15 cellular contexts compared by ENCODE assay signal in the genomic region with DNA sequence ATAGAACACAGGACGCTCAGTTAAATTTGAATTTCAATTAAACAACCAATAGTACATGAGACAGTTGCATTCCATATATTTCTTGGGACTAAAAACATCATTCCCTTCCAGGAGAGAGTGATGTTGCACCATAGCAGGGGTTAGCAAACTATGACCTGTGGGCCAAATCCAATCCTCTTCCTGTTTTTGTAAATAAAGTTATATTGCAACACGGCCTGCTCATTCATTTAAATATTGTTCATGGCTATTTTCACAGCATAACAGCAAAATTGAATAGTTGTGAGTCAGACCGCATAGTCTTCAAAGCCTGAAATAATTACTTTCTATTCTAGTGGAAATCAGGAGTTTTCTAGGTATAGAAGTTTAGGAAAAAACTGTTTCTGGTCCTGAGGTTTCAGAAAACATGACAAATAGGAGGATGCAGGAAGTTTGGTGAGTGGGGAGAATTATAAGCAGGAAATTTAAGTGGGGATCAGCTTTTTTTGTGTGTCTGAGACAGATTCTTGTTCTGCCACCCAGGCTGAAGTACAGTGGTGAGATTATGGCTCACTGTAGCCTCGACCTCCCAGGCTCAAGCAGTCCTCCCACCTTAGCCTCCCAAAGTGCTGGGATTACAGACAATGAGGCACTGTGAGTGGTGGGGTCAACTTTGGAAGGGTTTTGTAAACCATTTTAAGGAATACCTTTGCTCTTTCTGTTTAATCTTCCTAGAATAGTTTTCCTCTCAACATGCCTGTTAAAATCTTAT.
DNase-seq lines count a peak whose midpoint lies in the region; ATAC-seq and TF ChIP-seq lines count a peak whose summit lies in the region.
"Had no signal": no experiment of that assay in that cellular context is flagged by ENCODE, and none has a peak within 500 bp of the region (broad histone marks: within the 10 kb centered on the region; RNA-seq: fewer than 3 reads in every experiment).

No MANE protein-coding gene starts in this region.

- TF ChIP-seq CTCF in Panc1 (IDR thresholded peaks at IDR 0.05) (no peak), ascending aorta (IDR thresholded peaks at IDR 0.05) (no peak)
- no peak for TF ChIP-seq CTCF in CD8-positive, alpha-beta T cell (IDR thresholded peaks at IDR 0.05)

- POLR2A ChIA-PET in Panc1 (lab: Charles Lee), result no interaction called here
- POLR2A ChIA-PET in CD8-positive, alpha-beta T cell (lab: Charles Lee), result no interaction called here

- DNase-seq in GM04504 (ENCODE audit: low read depth), result peak; percentile 70
- DNase-seq in Panc1 (ENCODE audit: low read depth, low spot score), result peak; percentile 71
- DNase-seq in dermis microvascular lymphatic vessel endothelial cell (ENCODE audit: low read depth in 2 of 2), result peak; percentile 62 to 70
- peak; percentile 56 for DNase-seq in skeletal muscle cell (ENCODE audit: low read depth)
- DNase-seq in CD8-positive, alpha-beta T cell, result no peak
- DNase-seq in ascending aorta (ENCODE audit: low spot score in 2 of 2), result no peak
- DNase-seq: activated CD4-positive, alpha-beta T cell treated with anti-CD3 and anti-CD28 coated beads for 4 hours; DMS79; NCI-H2171; SJCRH30 had no signal

- in situ Hi-C loops in Panc1 (cut with HindIII; ENCODE audit: low pct_unique_long_range_greater_than_20kb, low sequenced_read_pairs), result no loop called here

- H3K27ac ChIP-seq in Panc1 (ENCODE audit: low read length) (peak overlapping the region; percentile 100), ascending aorta (no peak overlapping the region)
- H3K27ac ChIP-seq in CD8-positive, alpha-beta T cell (ENCODE audit: low read depth, low read length), result no peak overlapping the region
- H3K27ac ChIP-seq: SJCRH30 had no signal

- TSS peak; percentile 74 for BruUV-seq in Panc1 (replicated peaks; lab: Mats Ljungman, UMichigan)

- H3K27me3 Mint-ChIP-seq in CD8-positive, alpha-beta T cell (ENCODE audit: low read depth), result peaks cover 3% of the 10 kb centered on the region

- H3K4me1 ChIP-seq in Panc1 (ENCODE audit: control insufficient read depth, insufficient read depth, low read length), result peaks cover 71% of the 10 kb centered on the region
- no peaks in the 10 kb centered on the region for H3K4me1 ChIP-seq in CD8-positive, alpha-beta T cell (ENCODE audit: insufficient read depth, low read length)
- H3K4me1 ChIP-seq in ascending aorta, result peaks cover 3 to 14% of the 10 kb centered on the region in 2 donors

- H3K4me3 ChIP-seq in Panc1 (ENCODE audit: low read depth in 2 of 2, low read length in 2 of 2) (peak overlapping the region; percentile 12 to 39; a peak in 3 of 4 replicates), skeletal muscle cell (ENCODE audit: low read depth, low read length) (no peak overlapping the region), ascending aorta (no peak overlapping the region)
- no peak overlapping the region for H3K4me3 ChIP-seq in CD8-positive, alpha-beta T cell (ENCODE audit: low read depth, low read length)
- H3K4me3 ChIP-seq: coronary artery, right atrium auricular region, SJCRH30 had no signal

- H3K36me3 Mint-ChIP-seq in CD8-positive, alpha-beta T cell, result no peaks in the 10 kb centered on the region

- ATAC-seq in Panc1, result 0 out of 2 replicates have a peak, but pooled peaks have one; percentile 12
- ATAC-seq in GM19452 (IDR thresholded peaks at IDR 0.05; ENCODE audit: unreplicated experiment), result no peak
- ATAC-seq in CD8-positive, alpha-beta T cell, result no peak
- ATAC-seq in GM21619 (IDR thresholded peaks at IDR 0.05; ENCODE audit: unreplicated experiment), result no peak

- H3K36me3 ChIP-seq in Panc1 (ENCODE audit: control insufficient read depth, insufficient read depth, low read length), result no peaks in the 10 kb centered on the region
- no peaks in the 10 kb centered on the region for H3K36me3 ChIP-seq in CD8-positive, alpha-beta T cell (ENCODE audit: insufficient read depth, low read length)
- no peaks in the 10 kb centered on the region for H3K36me3 ChIP-seq in ascending aorta
- H3K36me3 ChIP-seq: right atrium auricular region, SJCRH30 had no signal

- H3K9me3 ChIP-seq in Panc1 (ENCODE audit: control insufficient read depth, insufficient read depth, low read depth, low read length) (no peaks in the 10 kb centered on the region), ascending aorta (no peaks in the 10 kb centered on the region)
- H3K9me3 ChIP-seq in CD8-positive, alpha-beta T cell (ENCODE audit: low read length), result no peaks in the 10 kb centered on the region
- H3K9me3 ChIP-seq: right atrium auricular region, SJCRH30 had no signal

- H3K4me3 Mint-ChIP-seq in CD8-positive, alpha-beta T cell, result no peak overlapping the region
- H3K4me3 Mint-ChIP-seq: IgD-negative memory B cell had no signal

- no peaks in the 10 kb centered on the region for H3K4me1 Mint-ChIP-seq in CD8-positive, alpha-beta T cell (ENCODE audit: low read depth)

- no peaks in the 10 kb centered on the region for H3K9me3 Mint-ChIP-seq in CD8-positive, alpha-beta T cell
- H3K9me3 Mint-ChIP-seq: IgD-negative memory B cell had no signal

- CTCF ChIA-PET in Panc1 (lab: Charles Lee), result no interaction called here
- CTCF ChIA-PET in CD8-positive, alpha-beta T cell (lab: Charles Lee), result no interaction called here

- intact Hi-C loops in Panc1 (cut with micrococcal nuclease; ENCODE audit: unreplicated experiment) (loop anchor here (5.0 kb wide), 1 partner anchor 38 kb away; no protein-coding TSS in a partner anchor), ascending aorta (cut with DNase I) (loop anchor here (5.0 to 10.0 kb wide), 3 partner anchors 83 to 1706 kb away; a partner anchor contains a TSS)
- intact Hi-C loops in CD8-positive, alpha-beta T cell (cut with DNase I, micrococcal nuclease), result no loop called here

- H3K27ac Mint-ChIP-seq in CD8-positive, alpha-beta T cell, result no peak overlapping the region
- H3K27ac Mint-ChIP-seq: IgD-negative memory B cell had no signal

- H3K27me3 ChIP-seq in Panc1 (ENCODE audit: control insufficient read depth, insufficient read depth, low read length) (no peaks in the 10 kb centered on the region), ascending aorta (no peaks in the 10 kb centered on the region)
- no peaks in the 10 kb centered on the region for H3K27me3 ChIP-seq in CD8-positive, alpha-beta T cell (ENCODE audit: insufficient read depth, low read length)
- H3K27me3 ChIP-seq: right atrium auricular region, SJCRH30 had no signal

Comparison
In these comparisons a context has a peak if more than half of its experiments do, and no peak if none do; other contexts are left out.
1. DNase-seq: peak in GM04504 (single experiment), Panc1 (single experiment), dermis microvascular lymphatic vessel endothelial cell (2 of 2) and skeletal muscle cell (single experiment); none in CD8-positive, alpha-beta T cell (0 of 7) and ascending aorta (0 of 2).
2. H3K4me3 ChIP-seq: peak in Panc1 (2 of 2); none in skeletal muscle cell (single experiment), CD8-positive, alpha-beta T cell (single experiment) and ascending aorta (0 of 2).
3. intact Hi-C loops: an anchor here in Panc1 (5.0 kb wide) and ascending aorta (5.0 to 10.0 kb wide); none called in CD8-positive, alpha-beta T cell.